In genomic region chr19:19485998-19486290, GRCh38 we compare ENCODE assay signal across 2 cellular contexts.
TF ChIP-seq lines count a peak whose summit lies in the region.

No MANE protein-coding gene starts in this region.

TF ChIP-seq in GM23338, 12 proteins besides CTCF, POLR2A, EP300 and RAD21:
- TF ChIP-seq JUNB (IDR thresholded peaks at IDR 0.05; ENCODE audit: unreplicated experiment) (no peak), STAT1 (IDR thresholded peaks at IDR 0.05; ENCODE audit: unreplicated experiment) (no peak), EZH2 (IDR thresholded peaks at IDR 0.05; ENCODE audit: low read depth, unreplicated experiment) (no peak), POLR2AphosphoS5 (IDR thresholded peaks at IDR 0.05; ENCODE audit: low read depth) (no peak), ZNF114 (CRISPR knock-in tag; IDR thresholded peaks at IDR 0.05) (no peak), ZNF331 (CRISPR knock-in tag; IDR thresholded peaks at IDR 0.05; ENCODE audit: low read depth) (no peak), REST (IDR thresholded peaks at IDR 0.05; ENCODE audit: unreplicated experiment) (no peak), CREB1 (CRISPR knock-in tag; IDR thresholded peaks at IDR 0.05; ENCODE audit: low read depth) (no peak), ETS1 (IDR thresholded peaks at IDR 0.05) (no peak), NANOG (IDR thresholded peaks at IDR 0.05; ENCODE audit: borderline replicate concordance) (no peak), ZNF462 (CRISPR knock-in tag; IDR thresholded peaks at IDR 0.05) (no peak)

TF ChIP-seq in GM12891, 5 proteins besides CTCF, POLR2A, EP300 and RAD21:
- TF ChIP-seq PAX5 (IDR thresholded peaks at IDR 0.05; ENCODE audit: insufficient read depth, low read length, severe bottlenecking) (no peak), SPI1 (IDR thresholded peaks at IDR 0.05; ENCODE audit: low read depth, low read length) (no peak), POU2F2 (IDR thresholded peaks at IDR 0.05; ENCODE audit: low read depth, low read length) (no peak), TAF1 (IDR thresholded peaks at IDR 0.05; ENCODE audit: low read depth, low read length) (no peak), POLR2AphosphoS5 (IDR thresholded peaks at IDR 0.05; ENCODE audit: low read depth, low read length) (no peak)
